In the genomic region with DNA sequence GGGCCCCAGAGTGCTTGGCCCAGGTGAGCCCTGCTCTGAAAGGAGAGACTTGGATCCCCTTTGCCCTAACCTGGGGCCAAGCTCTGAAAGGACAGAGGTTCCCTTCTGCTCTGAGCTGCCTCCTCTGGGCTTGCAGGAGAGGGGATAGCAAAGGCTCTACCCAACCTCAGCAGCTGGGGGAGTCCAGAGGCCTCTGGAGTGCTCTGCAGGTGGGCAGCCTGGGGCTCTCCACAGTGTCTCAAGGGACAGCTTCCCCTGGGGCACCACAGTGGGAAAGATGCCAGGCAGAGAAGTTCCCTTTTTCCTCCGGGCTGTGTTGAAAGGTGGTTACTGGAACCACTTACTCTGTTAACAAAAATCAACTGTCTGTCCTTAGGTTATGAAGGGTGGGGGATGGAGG, we compare ENCODE assay signal across 2 cellular contexts.
TF ChIP-seq lines count a peak whose summit lies in the region.

No MANE protein-coding gene starts in this region.

TF ChIP-seq in SK-N-SH, 30 proteins besides CTCF, POLR2A, EP300 and RAD21 (continued from another document):
- TF ChIP-seq, protein P1, sequence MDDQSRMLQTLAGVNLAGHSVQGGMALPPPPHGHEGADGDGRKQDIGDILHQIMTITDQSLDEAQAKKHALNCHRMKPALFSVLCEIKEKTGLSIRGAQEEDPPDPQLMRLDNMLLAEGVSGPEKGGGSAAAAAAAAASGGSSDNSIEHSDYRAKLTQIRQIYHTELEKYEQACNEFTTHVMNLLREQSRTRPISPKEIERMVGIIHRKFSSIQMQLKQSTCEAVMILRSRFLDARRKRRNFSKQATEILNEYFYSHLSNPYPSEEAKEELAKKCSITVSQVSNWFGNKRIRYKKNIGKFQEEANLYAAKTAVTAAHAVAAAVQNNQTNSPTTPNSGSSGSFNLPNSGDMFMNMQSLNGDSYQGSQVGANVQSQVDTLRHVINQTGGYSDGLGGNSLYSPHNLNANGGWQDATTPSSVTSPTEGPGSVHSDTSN (IDR thresholded peaks at IDR 0.05): no peak
- no peak for TF ChIP-seq FOSL2 (IDR thresholded peaks at IDR 0.05; ENCODE audit: borderline replicate concordance, low read depth)
- TF ChIP-seq SIN3A (IDR thresholded peaks at IDR 0.05; ENCODE audit: borderline replicate concordance, low read depth, low read length): no peak

TF ChIP-seq in SK-N-SH treated with all-trans-retinoic acid at 6 μM for 48 hours, 23 proteins besides CTCF, POLR2A, EP300 and RAD21 (continued from another document):
- TF ChIP-seq, protein P2, sequence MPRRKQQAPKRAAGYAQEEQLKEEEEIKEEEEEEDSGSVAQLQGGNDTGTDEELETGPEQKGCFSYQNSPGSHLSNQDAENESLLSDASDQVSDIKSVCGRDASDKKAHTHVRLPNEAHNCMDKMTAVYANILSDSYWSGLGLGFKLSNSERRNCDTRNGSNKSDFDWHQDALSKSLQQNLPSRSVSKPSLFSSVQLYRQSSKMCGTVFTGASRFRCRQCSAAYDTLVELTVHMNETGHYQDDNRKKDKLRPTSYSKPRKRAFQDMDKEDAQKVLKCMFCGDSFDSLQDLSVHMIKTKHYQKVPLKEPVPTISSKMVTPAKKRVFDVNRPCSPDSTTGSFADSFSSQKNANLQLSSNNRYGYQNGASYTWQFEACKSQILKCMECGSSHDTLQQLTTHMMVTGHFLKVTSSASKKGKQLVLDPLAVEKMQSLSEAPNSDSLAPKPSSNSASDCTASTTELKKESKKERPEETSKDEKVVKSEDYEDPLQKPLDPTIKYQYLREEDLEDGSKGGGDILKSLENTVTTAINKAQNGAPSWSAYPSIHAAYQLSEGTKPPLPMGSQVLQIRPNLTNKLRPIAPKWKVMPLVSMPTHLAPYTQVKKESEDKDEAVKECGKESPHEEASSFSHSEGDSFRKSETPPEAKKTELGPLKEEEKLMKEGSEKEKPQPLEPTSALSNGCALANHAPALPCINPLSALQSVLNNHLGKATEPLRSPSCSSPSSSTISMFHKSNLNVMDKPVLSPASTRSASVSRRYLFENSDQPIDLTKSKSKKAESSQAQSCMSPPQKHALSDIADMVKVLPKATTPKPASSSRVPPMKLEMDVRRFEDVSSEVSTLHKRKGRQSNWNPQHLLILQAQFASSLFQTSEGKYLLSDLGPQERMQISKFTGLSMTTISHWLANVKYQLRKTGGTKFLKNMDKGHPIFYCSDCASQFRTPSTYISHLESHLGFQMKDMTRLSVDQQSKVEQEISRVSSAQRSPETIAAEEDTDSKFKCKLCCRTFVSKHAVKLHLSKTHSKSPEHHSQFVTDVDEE (CRISPR knock-in tag; IDR thresholded peaks at IDR 0.05): no peak
- TF ChIP-seq SNAI2 (CRISPR knock-in tag; IDR thresholded peaks at IDR 0.05) (no peak), ZFP30 (CRISPR knock-in tag; IDR thresholded peaks at IDR 0.05) (no peak), CSDC2 (CRISPR knock-in tag; IDR thresholded peaks at IDR 0.05) (no peak)
